ENCODE assay signal across 12 cellular contexts in genomic region chr13:30829145-30829544, GRCh38.
A peak's percentile ranks its signal among the peaks of the same experiment; 100 is the strongest.
DNase-seq lines count a peak whose midpoint lies in the region.
"Had no signal": no experiment of that assay in that cellular context is flagged by ENCODE, and none has a peak within 500 bp of the region (broad histone marks: within the 10 kb centered on the region; RNA-seq: fewer than 3 reads in every experiment).

No MANE protein-coding gene starts in this region.

- DNase-seq in CD1c-positive myeloid dendritic cell (ENCODE audit: extremely low spot score) (peak; percentile 9), Kasumi-1 (lab: John Stamatoyannopoulos, UW) (peak; percentile 13 to 32), amniotic epithelial cell (ENCODE audit: low read depth) (peak; percentile 96), kidney glomerular epithelial cell (lab: John Stamatoyannopoulos, UW) (peak; percentile 82), HUDEP-2 (lab: John Stamatoyannopoulos, UW; ENCODE audit: unreplicated experiment in 76 of 76) (no peak), GM19240 (ENCODE audit: insufficient read length, low spot score) (no peak)
- no peak for DNase-seq in activated CD4-positive, alpha-beta T cell treated with anti-CD3 and anti-CD28 coated beads, Interleukin-2, amount 50 U/mL, for 48 hours
- DNase-seq in effector CD4-positive, alpha-beta T cell: no peak
- DNase-seq: activated naive CD8-positive, alpha-beta T cell treated with anti-CD3 and anti-CD28 coated beads for 36 hours; CD8-positive, alpha-beta T cell; hypothalamus; NCI-H2081 treated with DMSO at 0.1 percent for 48 hours had no signal

Comparison
In these comparisons a context has a peak if more than half of its experiments do, and no peak if none do; other contexts are left out.
1. DNase-seq: peak in CD1c-positive myeloid dendritic cell (single experiment), Kasumi-1 (2 of 2), amniotic epithelial cell (single experiment) and kidney glomerular epithelial cell (single experiment); none in HUDEP-2 (0 of 76), activated CD4-positive, alpha-beta T cell treated with anti-CD3 and anti-CD28 coated beads, Interleukin-2, amount 50 U/mL, for 48 hours (0 of 2), effector CD4-positive, alpha-beta T cell (single experiment) and GM19240 (single experiment).